In genomic region chr13:111275995-111276618, GRCh38 we compare ENCODE assay signal across 13 cellular contexts. TPM values are rescaled to one million over a fixed set of nuclear protein-coding genes. Genes with fewer than 3 reads are reported as not detected.
"Had no signal": no experiment of that assay in that cellular context is flagged by ENCODE, and none has a peak within 500 bp of the region (broad histone marks: within the 10 kb centered on the region; RNA-seq: fewer than 3 reads in every experiment).

No MANE protein-coding gene starts in this region.

- H3K27me3 Mint-ChIP-seq: naive thymus-derived CD4-positive, alpha-beta T cell had no signal

- H3K4me3 ChIP-seq: lung, right atrium auricular region, skin epidermis, thoracic aorta had no signal

- DNase-seq: activated naive CD4-positive, alpha-beta T cell treated with anti-CD3 and anti-CD28 coated beads, Interleukin-2, amount 50 U/mL, for 16 hours; brain microvascular endothelial cell; cerebellar nuclear complex; dermis blood vessel endothelial cell; hypothalamus; naive thymus-derived CD4-positive, alpha-beta T cell had no signal

- H3K27me3 ChIP-seq: brain microvascular endothelial cell, right atrium auricular region had no signal

- H3K9me3 ChIP-seq: right atrium auricular region, thoracic aorta had no signal

- ATAC-seq: naive thymus-derived CD4-positive, alpha-beta T cell had no signal

- H3K4me3 Mint-ChIP-seq: naive thymus-derived CD4-positive, alpha-beta T cell had no signal

- H3K27ac ChIP-seq: brain microvascular endothelial cell, skin epidermis, thoracic aorta, VCaP had no signal

RNA-seq across cellular contexts. Expression of gene TEX29, which starts 44.3 kb away (rescaled TPM):
- total RNA-seq: epithelial cell of proximal tubule, right atrium auricular region, thoracic aorta, ureter had no signal
- polyA plus RNA-seq: naive thymus-derived CD4-positive, alpha-beta T cell had no signal
